ENCODE assay signal across 12 cellular contexts in the genomic region with DNA sequence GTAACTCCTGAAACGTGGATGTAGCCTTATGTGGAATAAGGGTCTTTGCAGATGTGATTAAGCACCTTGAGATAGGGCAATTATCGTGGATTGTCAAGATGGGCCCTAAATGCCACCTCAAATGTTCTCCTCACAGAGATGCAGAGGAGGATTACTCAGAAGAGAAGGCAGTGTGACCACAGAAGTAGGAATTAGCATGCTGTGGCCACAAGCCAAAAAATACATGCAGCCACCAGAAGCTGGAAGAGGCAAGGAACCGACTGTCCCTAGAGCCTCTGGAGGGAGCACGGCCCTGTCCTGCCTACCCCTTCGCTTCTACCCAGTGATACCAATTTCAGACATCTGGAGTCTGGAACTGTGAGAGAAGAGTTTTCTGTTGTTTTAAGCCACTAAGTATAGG. TPM values are rescaled to one million over a fixed set of nuclear protein-coding genes. Genes with fewer than 3 reads are reported as not detected.
DNase-seq lines count a peak whose midpoint lies in the region; ATAC-seq, FAIRE-seq and TF ChIP-seq lines count a peak whose summit lies in the region.
"Had no signal": no experiment of that assay in that cellular context is flagged by ENCODE, and none has a peak within 500 bp of the region (broad histone marks: within the 10 kb centered on the region; RNA-seq: fewer than 3 reads in every experiment).

No MANE protein-coding gene starts in this region.

- H3K4me1 ChIP-seq in pancreas (peaks cover 0 to 25% (median 10%) of the 10 kb centered on the region in 3 donors), kidney (ENCODE audit: control insufficient read depth in 1 of 2, insufficient read depth in 1 of 2, low read depth in 1 of 2, low read length in 2 of 2) (peaks cover 0 to 3% of the 10 kb centered on the region in 2 donors)

- FAIRE-seq in pancreas (lab: Jason Lieb, UNC) (no peak), kidney (lab: Jason Lieb, UNC) (no peak)
- FAIRE-seq: HTR-8/SVneo had no signal

- no peaks in the 10 kb centered on the region for H3K9me3 ChIP-seq in pancreas
- no peaks in the 10 kb centered on the region for H3K9me3 ChIP-seq in kidney (ENCODE audit: control insufficient read depth in 1 of 2, low read length in 2 of 2)

- H3K9me3 Mint-ChIP-seq in type B pancreatic cell: no peaks in the 10 kb centered on the region

- H3K4me3 Mint-ChIP-seq in type B pancreatic cell: no peak overlapping the region
- H3K4me3 Mint-ChIP-seq: brain had no signal

- no peaks in the 10 kb centered on the region for H3K36me3 Mint-ChIP-seq in type B pancreatic cell

- ATAC-seq in pancreas: peak; percentile 53 to 71 (median 58)

- H3K4me1 Mint-ChIP-seq in type B pancreatic cell (ENCODE audit: unreplicated experiment): peaks cover 4% of the 10 kb centered on the region

- H3K27ac ChIP-seq in pancreas (no peak overlapping the region), kidney (ENCODE audit: low read depth in 2 of 2, low read length in 2 of 2) (no peak overlapping the region)

- no peak overlapping the region for H3K4me3 ChIP-seq in pancreas
- no peak overlapping the region for H3K4me3 ChIP-seq in kidney (ENCODE audit: low read length in 2 of 2)

- H3K27me3 Mint-ChIP-seq in type B pancreatic cell: no peaks in the 10 kb centered on the region

- no peak overlapping the region for H3K27ac Mint-ChIP-seq in type B pancreatic cell

- no peak overlapping the region for H3K9ac ChIP-seq in kidney (ENCODE audit: low read length in 2 of 2)

- DNase-seq in EH (ENCODE audit: low read depth) (peak; percentile 91), M059J (ENCODE audit: low read depth) (peak; percentile 82), dermis blood vessel endothelial cell (peak; percentile 47), pancreas (no peak), NCI-H1092 treated with DMSO at 0.1 percent for 48 hours (lab: John Stamatoyannopoulos, UW) (no peak), GM19238 (ENCODE audit: insufficient read length, low spot score) (no peak), kidney (no peak), type B pancreatic cell (ENCODE audit: extremely low spot score, unreplicated experiment) (no peak)
- DNase-seq: H7, NCI-H446 treated with DMSO at 0.1 percent for 48 hours had no signal

- intact Hi-C loops in pancreas (cut with DNase I): no loop called here
- intact Hi-C loops in kidney (cut with DNase I): no loop called here

- H3K36me3 ChIP-seq in pancreas (no peaks in the 10 kb centered on the region), kidney (ENCODE audit: control insufficient read depth in 1 of 2, insufficient read depth in 2 of 2, low read length in 2 of 2) (no peaks in the 10 kb centered on the region)

- H3K27me3 ChIP-seq in pancreas: no peaks in the 10 kb centered on the region

- WGBS in pancreas, 2 donors: 55 to 66% methylated on average over 5 of the region's 5 CpGs

- TF ChIP-seq CTCF in pancreas (IDR thresholded peaks at IDR 0.05) (no peak), kidney (IDR thresholded peaks at IDR 0.05; ENCODE audit: borderline replicate concordance, extremely low read depth, insufficient read depth) (no peak), type B pancreatic cell (conservative IDR thresholded peaks at IDR 0.05) (no peak)

RNA-seq across cellular contexts. Expression of a gene that starts 47.3 kb away (rescaled TPM):
- 12.1 and 21.2 TPM in 2 replicates for total RNA-seq in M059J (2014; rRNA removed; shearing (Covaris generic))
- total RNA-seq in dermis blood vessel endothelial cell (133 and 168 TPM in 2 replicates), pancreas (10 to 100 TPM; 15.6 to 36.9 (median 20.9) TPM), kidney (40.9 TPM), type B pancreatic cell (ENCODE audit: low replicate concordance) (33.3 and 37.2 TPM in 2 replicates)
- polyA plus RNA-seq in pancreas (1 to 10 TPM; 2.9 to 5.1 TPM), kidney (ENCODE audit: insufficient read depth, low read depth, low replicate concordance) (14.3 TPM)

Comparison
In these comparisons a context has a peak if more than half of its experiments do, and no peak if none do; other contexts are left out.
1. DNase-seq: peak in EH (single experiment), M059J (single experiment) and dermis blood vessel endothelial cell (single experiment); none in pancreas (0 of 6), NCI-H1092 treated with DMSO at 0.1 percent for 48 hours (single experiment), GM19238 (single experiment), kidney (single experiment) and type B pancreatic cell (single experiment).